ENCODE assay signal across 8 cellular contexts in the genomic region with DNA sequence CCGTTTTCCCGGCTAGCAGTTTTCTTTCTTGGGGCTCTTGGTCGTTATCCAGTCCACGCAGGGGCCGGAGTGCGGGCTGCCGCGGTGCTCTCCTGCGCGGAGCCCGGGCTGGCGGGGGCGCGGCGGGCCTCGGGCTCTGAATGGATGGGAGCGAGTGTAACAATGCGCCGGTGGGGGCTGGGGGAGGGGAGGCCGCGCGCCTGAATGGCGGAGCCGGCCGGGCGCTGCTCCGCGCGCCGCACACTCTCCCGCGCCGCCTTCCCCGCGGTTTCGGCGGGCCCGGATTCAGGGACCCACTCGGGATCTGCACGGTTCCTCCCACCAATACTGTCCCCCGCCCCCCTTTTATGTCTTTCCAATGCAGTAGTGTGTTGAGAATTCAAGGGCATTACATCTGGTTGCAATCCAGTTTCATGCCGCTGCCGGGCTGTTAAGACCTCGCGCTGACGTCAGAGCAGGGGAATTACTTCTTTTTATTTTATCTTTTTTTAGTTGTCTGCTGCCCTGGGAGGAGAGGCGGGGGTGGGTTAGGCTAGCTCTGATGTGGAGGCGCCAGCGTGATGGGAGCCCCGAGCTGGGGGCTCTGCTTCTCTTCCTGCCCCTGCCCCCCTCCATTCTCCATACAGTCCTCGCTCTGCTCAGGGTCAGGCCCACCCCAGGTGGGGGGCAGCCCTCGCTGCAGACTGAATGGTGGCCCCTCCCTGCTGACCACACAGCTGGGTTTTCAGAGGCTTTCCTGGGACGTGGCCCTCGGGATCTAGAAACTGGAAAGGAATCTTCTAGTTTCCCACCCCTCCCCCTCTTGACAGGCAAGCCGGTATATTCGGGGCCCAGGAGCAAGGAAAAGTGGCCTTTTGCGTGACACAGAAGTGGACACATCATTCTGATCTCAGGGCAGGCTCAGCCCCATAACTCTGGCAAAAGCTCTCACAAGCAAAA. TPM values are rescaled to one million over a fixed set of nuclear protein-coding genes. Genes with fewer than 3 reads are reported as not detected.
A peak's percentile ranks its signal among the peaks of the same experiment; 100 is the strongest.
DNase-seq lines count a peak whose midpoint lies in the region; ATAC-seq and TF ChIP-seq lines count a peak whose summit lies in the region.

No MANE protein-coding gene starts in this region.

- H3K4me1 ChIP-seq in A673 (ENCODE audit: insufficient read depth, low read length, poor library complexity, severe bottlenecking) (peaks cover 33% of the 10 kb centered on the region), right atrium auricular region (peaks cover 0 to 48% of the 10 kb centered on the region in 2 donors), psoas muscle (peaks cover 17% of the 10 kb centered on the region)

- H3K4me3 ChIP-seq in A673 (ENCODE audit: low read depth, low read length, poor library complexity, severe bottlenecking) (peak overlapping the region; percentile 82), HL-60 (replicated peaks; ENCODE audit: insufficient read depth, low read length) (peak overlapping the region; percentile 63), right atrium auricular region (peak overlapping the region; percentile 68 to 87), psoas muscle (peak overlapping the region; percentile 88)

- H3K27ac ChIP-seq in A673 (ENCODE audit: low read depth, low read length, poor library complexity, severe bottlenecking), result peak overlapping the region; percentile 94
- peak overlapping the region; percentile 81 for H3K27ac ChIP-seq in HL-60 (replicated peaks)
- peak overlapping the region; percentile 91 to 97 for H3K27ac ChIP-seq in right atrium auricular region
- peak overlapping the region; percentile 79 for H3K27ac ChIP-seq in psoas muscle

- WGBS in psoas muscle, 3 donors, result 3 to 9% (median 5%) methylated on average over 33 to 57 of the region's 57 CpGs

- H3K27me3 ChIP-seq in A673 (replicated peaks; ENCODE audit: insufficient read depth, low read depth, low read length, poor library complexity) (no peaks in the 10 kb centered on the region), HL-60 (ENCODE audit: insufficient read depth, poor library complexity, severe bottlenecking) (no peaks in the 10 kb centered on the region), right atrium auricular region (no peaks in the 10 kb centered on the region), psoas muscle (ENCODE audit: insufficient read depth in 3 of 3, low read length in 2 of 3) (no peaks in the 10 kb centered on the region)

- POLR2A ChIA-PET in A673 (lab: Charles Lee; ENCODE audit: low non-redundant PET), result interaction anchor here (0.6 kb wide), 1 partner anchor 40 kb away, joined by 4 read pairs; no protein-coding TSS in a partner anchor

- DNase-seq in A673 (ENCODE audit: low spot score), result peak; percentile 79
- DNase-seq in HL-60 (ENCODE audit: low read depth in 1 of 2, low spot score in 1 of 2), result peak in 1 of 2 experiments; percentile 30
- peak; percentile 63 for DNase-seq in T follicular helper cell (ENCODE audit: low read depth)
- DNase-seq in amniotic epithelial cell (ENCODE audit: low read depth), result peak; percentile 92
- DNase-seq in right atrium auricular region (ENCODE audit: low spot score), result no peak
- DNase-seq in psoas muscle, result peak; percentile 71 to 79

- CTCF ChIA-PET in A673 (lab: Charles Lee), result interaction anchor here (0.6 kb wide), 1 partner anchor 101 kb away, joined by 3 read pairs; no protein-coding TSS in a partner anchor

- no peaks in the 10 kb centered on the region for H3K36me3 ChIP-seq in A673 (ENCODE audit: insufficient read depth, low read length, poor library complexity, severe bottlenecking)
- no peaks in the 10 kb centered on the region for H3K36me3 ChIP-seq in right atrium auricular region
- no peaks in the 10 kb centered on the region for H3K36me3 ChIP-seq in psoas muscle (ENCODE audit: insufficient read depth in 1 of 2, low read depth in 1 of 2)

- TF ChIP-seq CTCF in A673 (conservative IDR thresholded peaks at IDR 0.05; ENCODE audit: low read depth, low read length) (no peak), HL-60 (IDR thresholded peaks at IDR 0.05; ENCODE audit: insufficient read depth, low read length) (no peak), right atrium auricular region (IDR thresholded peaks at IDR 0.05) (no peak), psoas muscle (IDR thresholded peaks at IDR 0.05) (no peak)

- BruUV-seq in A673 (replicated peaks; lab: Mats Ljungman, UMichigan), result TSS peak; percentile 60

- intact Hi-C loops in A673 (cut with micrococcal nuclease; ENCODE audit: unreplicated experiment) (loop anchor here (5.0 kb wide), 2 partner anchors 109 to 129 kb away; no protein-coding TSS in a partner anchor), psoas muscle (cut with DNase I) (loop anchor here (5.0 to 10.0 kb wide), 3 partner anchors 92 to 352 kb away; a partner anchor contains a TSS)

- H3K9me3 ChIP-seq in A673 (ENCODE audit: low read depth, low read length, poor library complexity, severe bottlenecking) (no peaks in the 10 kb centered on the region), right atrium auricular region (no peaks in the 10 kb centered on the region), psoas muscle (no peaks in the 10 kb centered on the region)

- peak; percentile 20 for ATAC-seq in GM18909 (IDR thresholded peaks at IDR 0.05; ENCODE audit: poor library complexity, unreplicated experiment)
- ATAC-seq in psoas muscle, result peak; percentile 69 to 83 (median 77)
- ATAC-seq in GM21447 (IDR thresholded peaks at IDR 0.05; ENCODE audit: unreplicated experiment), result no peak

RNA-seq across cellular contexts. Expression of a gene that starts 1.7 kb away (rescaled TPM):
- total RNA-seq in A673 (2021) (46.8 and 58.9 TPM in 2 replicates), right atrium auricular region (10 to 100 TPM; 23.8 to 24.9 TPM), psoas muscle (1 to 10 TPM; 6.8 to 7.9 (median 7.2) TPM)
- polyA plus RNA-seq in psoas muscle, result 1 to 10 TPM; 4.0 to 9.0 (median 6.6) TPM
